27 cellular contexts compared by ENCODE assay signal in the genomic region with DNA sequence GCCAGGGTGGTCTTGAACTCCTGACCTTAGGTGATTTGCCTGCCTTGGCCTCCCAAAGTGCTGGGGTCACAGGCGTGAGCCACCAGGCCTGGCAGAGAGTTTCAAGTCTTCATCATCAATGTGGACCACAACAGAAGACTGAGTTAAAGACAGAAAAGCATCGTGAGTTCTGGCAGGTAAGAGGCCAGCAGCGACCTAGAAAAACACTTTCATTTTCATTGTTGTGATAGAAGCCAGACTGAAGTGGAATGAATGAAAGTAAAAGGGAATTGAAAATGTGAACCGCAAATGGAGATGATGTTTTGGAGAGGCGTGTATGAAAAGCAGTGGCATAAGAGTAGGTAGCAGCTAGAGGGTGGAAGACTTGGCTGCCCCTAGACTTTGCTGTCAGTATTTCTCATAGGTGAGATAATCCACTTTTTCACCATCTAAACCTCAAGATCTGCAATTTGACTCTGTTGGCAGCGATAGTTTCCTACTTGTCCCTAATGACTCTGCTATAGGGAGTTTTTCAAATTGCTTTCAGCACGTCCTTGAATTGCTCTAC. TPM values are rescaled to one million over a fixed set of nuclear protein-coding genes. Genes with fewer than 3 reads are reported as not detected.
A peak's percentile ranks its signal among the peaks of the same experiment; 100 is the strongest.
DNase-seq lines count a peak whose midpoint lies in the region; ATAC-seq, FAIRE-seq and TF ChIP-seq lines count a peak whose summit lies in the region.
"Had no signal": no experiment of that assay in that cellular context is flagged by ENCODE, and none has a peak within 500 bp of the region (broad histone marks: within the 10 kb centered on the region; RNA-seq: fewer than 3 reads in every experiment).

No MANE protein-coding gene starts in this region.

- H3K79me2 ChIP-seq in HepG2 (ENCODE audit: insufficient read depth, low read length), result no peaks in the 10 kb centered on the region

- H3K27ac Mint-ChIP-seq in natural killer cell, result no peak overlapping the region

- no peaks in the 10 kb centered on the region for H3K4me1 Mint-ChIP-seq in natural killer cell

- H3K27ac ChIP-seq in HepG2 (ENCODE audit: extremely low read length, insufficient read depth, low read length) (no peak overlapping the region), right lobe of liver (no peak overlapping the region), right cardiac atrium (ENCODE audit: low read length) (no peak overlapping the region)
- H3K27ac ChIP-seq: SJSA1 had no signal

- ATAC-seq in HepG2, result no peak
- ATAC-seq in right lobe of liver, result no peak
- no peak for ATAC-seq in GM19324 (IDR thresholded peaks at IDR 0.05; ENCODE audit: low FRiP score, unreplicated experiment)
- no peak for ATAC-seq in natural killer cell
- ATAC-seq in right cardiac atrium, result no peak
- ATAC-seq: HCT116, Right ventricle myocardium inferior had no signal

- no peak for DNase-seq in HepG2 (ENCODE audit: low spot score)
- DNase-seq in right lobe of liver, result no peak
- peak; percentile 22 for DNase-seq in OCI-M1 (lab: John Stamatoyannopoulos, UW)
- no peak for DNase-seq in bronchial epithelial cell (ENCODE audit: low read depth)
- no peak for DNase-seq in natural killer cell
- DNase-seq in amniotic stem cell (lab: John Stamatoyannopoulos, UW), result no peak
- DNase-seq in right cardiac atrium, result no peak
- DNase-seq: BE2C; DMS53; Karpas-422; NCI-H1417; NCI-H1694 treated with DMSO at 0.1 percent for 48 hours; NCI-H2107; NCI-H2227 treated with DMSO at 0.1 percent for 48 hours; NCI-H510A; NCI-H748 treated with DMSO at 0.1 percent for 48 hours; NK-92 treated with Interleukin-12 subunit alpha and Interleukin-12 subunit beta, amount 100 ng/mL, for 24 hours had no signal

- no peak for TF ChIP-seq RAD21 in HepG2 (CRISPR knock-in tag; IDR thresholded peaks at IDR 0.05)

- H3K27me3 Mint-ChIP-seq in natural killer cell (ENCODE audit: low read depth in 2 of 2), result no peaks in the 10 kb centered on the region

- no peak overlapping the region for H2AFZ ChIP-seq in HepG2 (ENCODE audit: low read length)

- H4K20me1 ChIP-seq in HepG2 (ENCODE audit: insufficient read depth, low read length), result no peaks in the 10 kb centered on the region

- H3K9me3 ChIP-seq in HepG2 (ENCODE audit: low read length) (no peaks in the 10 kb centered on the region), right lobe of liver (no peaks in the 10 kb centered on the region), right cardiac atrium (ENCODE audit: control insufficient read depth, low read length) (no peaks in the 10 kb centered on the region)
- H3K9me3 ChIP-seq: BE2C, SJSA1 had no signal

- H3K9ac ChIP-seq in HepG2 (ENCODE audit: insufficient read depth, low read depth, low read length), result no peak overlapping the region

- intact Hi-C loops in HepG2 (cut with micrococcal nuclease; ENCODE audit: unreplicated experiment) (no loop called here), right lobe of liver (cut with DNase I) (loop anchor here in 1 of 2 donors (5.0 kb wide), 1 partner anchor 75 kb away; no protein-coding TSS in a partner anchor), natural killer cell (cut with micrococcal nuclease) (no loop called here), right cardiac atrium (cut with DNase I) (no loop called here)

- no peak for TF ChIP-seq EP300 in HepG2 (IDR thresholded peaks at IDR 0.05; ENCODE audit: low read depth in 2 of 2, low read length in 2 of 2)
- TF ChIP-seq EP300 in HepG2 (CRISPR knock-in tag; IDR thresholded peaks at IDR 0.05; ENCODE audit: borderline replicate concordance), result no peak

- peaks cover 0 to 2% of the 10 kb centered on the region in 2 experiments; a peak in 2 of 5 replicates for H3K27me3 ChIP-seq in HepG2 (ENCODE audit: control insufficient read depth in 1 of 2, insufficient read depth in 2 of 2, low read length in 2 of 2)
- no peaks in the 10 kb centered on the region for H3K27me3 ChIP-seq in right lobe of liver
- H3K27me3 ChIP-seq in bronchial epithelial cell (ENCODE audit: control insufficient read depth, insufficient read depth, low read length), result no peaks in the 10 kb centered on the region
- no peaks in the 10 kb centered on the region for H3K27me3 ChIP-seq in right cardiac atrium (ENCODE audit: control insufficient read depth, insufficient read depth)
- H3K27me3 ChIP-seq: BE2C, SJSA1 had no signal

- peak overlapping the region; percentile 19; the same call in 1 of the 2 replicates for H3K4me2 ChIP-seq in HepG2 (ENCODE audit: low read depth, low read length)

- CTCF ChIA-PET in HepG2 (lab: Yijun Ruan, JAX; ENCODE audit: low intra/inter-chr PET ratio, low total read pairs), result no interaction called here

- H3K36me3 Mint-ChIP-seq in natural killer cell, result no peaks in the 10 kb centered on the region

- H3K9me3 Mint-ChIP-seq in natural killer cell, result no peaks in the 10 kb centered on the region

- FAIRE-seq in HepG2 (lab: Jason Lieb, UNC) (no peak), bronchial epithelial cell (lab: Jason Lieb, UNC) (peak; percentile 62)
- FAIRE-seq: A204.1, D721Med, GM12892, GM18507, H1, RCC 7860 had no signal

- H3K36me3 ChIP-seq in HepG2 (replicated peaks in 1 of 2; ENCODE audit: control insufficient read depth in 1 of 2, insufficient read depth in 2 of 2, low read length in 2 of 2) (no peaks in the 10 kb centered on the region), right lobe of liver (no peaks in the 10 kb centered on the region), bronchial epithelial cell (ENCODE audit: control insufficient read depth, insufficient read depth, low read length) (no peaks in the 10 kb centered on the region)
- H3K36me3 ChIP-seq: BE2C, SJSA1 had no signal

- TF ChIP-seq POLR2A in HepG2 (IDR thresholded peaks at IDR 0.05; ENCODE audit: insufficient read depth in 1 of 2, low read depth in 2 of 2, low read length in 2 of 2), result no peak
- no peak for TF ChIP-seq POLR2A in right lobe of liver (IDR thresholded peaks at IDR 0.05)

- H3K4me1 ChIP-seq in HepG2 (ENCODE audit: insufficient read depth, low read length), result no peaks in the 10 kb centered on the region
- no peaks in the 10 kb centered on the region for H3K4me1 ChIP-seq in right lobe of liver
- H3K4me1 ChIP-seq in right cardiac atrium (ENCODE audit: control insufficient read depth, insufficient read depth, low read length), result no peaks in the 10 kb centered on the region
- H3K4me1 ChIP-seq: BE2C, SJSA1 had no signal

- no TSS peak for BruUV-seq in HepG2 (replicated peaks; lab: Mats Ljungman, UMichigan)

- 50% methylated on average over 7 of the region's 7 CpGs for WGBS in HepG2 (ENCODE audit: low lambda C conversion rate)
- 75% methylated on average over 6 of the region's 7 CpGs for WGBS in right lobe of liver (ENCODE audit: insufficient coverage, low coverage, low lambda C conversion rate, missing lambda C conversion rate)
- 82% methylated on average over 7 of the region's 7 CpGs for WGBS in right cardiac atrium

- POLR2A ChIA-PET in HepG2 (lab: Yijun Ruan, JAX), result no interaction called here

- in situ Hi-C loops in HepG2 (cut with HindIII; ENCODE audit: extremely low pct_ligation_motif_present, low pct_unique_long_range_greater_than_20kb), result no loop called here

- TF ChIP-seq CTCF in HepG2 (CRISPR knock-in tag; IDR thresholded peaks at IDR 0.05), result no peak
- no peak for TF ChIP-seq CTCF in right lobe of liver (IDR thresholded peaks at IDR 0.05)
- TF ChIP-seq CTCF in bronchial epithelial cell (IDR thresholded peaks at IDR 0.05; ENCODE audit: insufficient read depth, low read length, severe bottlenecking), result no peak
- no peak for TF ChIP-seq CTCF in natural killer cell (IDR thresholded peaks at IDR 0.05)

- H3K4me3 ChIP-seq in HepG2 (replicated peaks in 1 of 3; ENCODE audit: insufficient read depth in 1 of 3, low read depth in 2 of 3, low read length in 3 of 3) (no peak overlapping the region), right lobe of liver (no peak overlapping the region), bronchial epithelial cell (ENCODE audit: low read depth, low read length) (no peak overlapping the region), right cardiac atrium (ENCODE audit: low read length) (no peak overlapping the region)
- H3K4me3 ChIP-seq: SJSA1 had no signal

- H3K4me3 Mint-ChIP-seq in natural killer cell, result no peak overlapping the region

TF ChIP-seq in HepG2, 621 proteins besides CTCF, POLR2A, EP300 and RAD21 (continues in another document):
- TF ChIP-seq MED8 (CRISPR knock-in tag; IDR thresholded peaks at IDR 0.05; ENCODE audit: insufficient replicate concordance) (no peak), HDAC2 (CRISPR knock-in tag; IDR thresholded peaks at IDR 0.05) (no peak)

RNA-seq across cellular contexts. Expression of a gene that starts 47.1 kb away (rescaled TPM):
- total RNA-seq in HepG2 (2016; rRNA removed; fragmentation: Illumina TruSeq; extraction: Trizol) (15.4 and 18.3 TPM in 2 replicates), right lobe of liver (10 to 100 TPM; 14.7 to 18.7 (median 15.8) TPM), bronchial epithelial cell (24.0 and 31.1 TPM in 2 replicates), natural killer cell (10 to 100 TPM in 1 of 3 donors, 1 to 10 TPM in 2; 5.2 to 12.1 (median 7.0) TPM), right cardiac atrium (10 to 100 TPM; 51.0 to 88.0 (median 74.8) TPM)
- 7.4 and 7.7 TPM in 2 replicates for total RNA-seq in HepG2 (2016; cell fraction: cytosol; rRNA removed; fragmentation: Illumina TruSeq; extraction: Trizol; ENCODE audit: low read depth)
- 15.1 and 18.8 TPM in 2 replicates for total RNA-seq in HepG2 (2016; cell fraction: insoluble cytoplasmic fraction; rRNA removed; fragmentation: Illumina TruSeq; extraction: Trizol)
- total RNA-seq in HepG2 (2016; cell fraction: membrane; rRNA removed; fragmentation: Illumina TruSeq; extraction: Trizol), result 9.7 and 11.5 TPM in 2 replicates
- total RNA-seq in HepG2 (2016; cell fraction: nucleus; rRNA removed; fragmentation: Illumina TruSeq; extraction: Trizol), result 37.5 TPM in 2 replicates
- polyA plus RNA-seq in HepG2 (2011; rRNA removed) (4.2 TPM in 2 replicates), right cardiac atrium (47.3 TPM)
- 1.9 and 3.2 TPM in 2 replicates for polyA plus RNA-seq in HepG2 (2011; cell fraction: cytosol; rRNA removed)
- 4.5 and 5.1 TPM in 2 replicates for polyA plus RNA-seq in HepG2 (2011; cell fraction: nucleus; rRNA removed)
- polyA plus RNA-seq in HepG2 (2012), result 8.3 and 9.2 TPM in 2 replicates
- 2.1 and 2.5 TPM in 2 replicates for polyA plus RNA-seq in HepG2 (2016; cell fraction: cytosol; fragmentation: Illumina TruSeq; extraction: Trizol; ENCODE audit: low read depth)
- 18.8 and 19.1 TPM in 2 replicates for polyA plus RNA-seq in HepG2 (2016; cell fraction: insoluble cytoplasmic fraction; fragmentation: Illumina TruSeq; extraction: Trizol; ENCODE audit: low read depth)
- polyA plus RNA-seq in HepG2 (2016; cell fraction: membrane; fragmentation: Illumina TruSeq; extraction: Trizol; ENCODE audit: low read depth), result 5.4 and 6.0 TPM in 2 replicates
- polyA plus RNA-seq in HepG2 (2016; cell fraction: nucleus; fragmentation: Illumina TruSeq; extraction: Trizol; ENCODE audit: insufficient read depth, low read depth), result 18.7 and 20.9 TPM in 2 replicates
- polyA minus RNA-seq in HepG2 (2011; rRNA and poly(A)+ RNA removed; ENCODE audit: low replicate concordance), result 6.9 and 7.2 TPM in 2 replicates
- polyA minus RNA-seq in HepG2 (2011; cell fraction: cytosol; rRNA and poly(A)+ RNA removed), result 5.7 and 7.0 TPM in 2 replicates
- polyA minus RNA-seq in HepG2 (2011; cell fraction: nucleus; rRNA and poly(A)+ RNA removed), result 47.4 and 51.5 TPM in 2 replicates
